In the genomic region with DNA sequence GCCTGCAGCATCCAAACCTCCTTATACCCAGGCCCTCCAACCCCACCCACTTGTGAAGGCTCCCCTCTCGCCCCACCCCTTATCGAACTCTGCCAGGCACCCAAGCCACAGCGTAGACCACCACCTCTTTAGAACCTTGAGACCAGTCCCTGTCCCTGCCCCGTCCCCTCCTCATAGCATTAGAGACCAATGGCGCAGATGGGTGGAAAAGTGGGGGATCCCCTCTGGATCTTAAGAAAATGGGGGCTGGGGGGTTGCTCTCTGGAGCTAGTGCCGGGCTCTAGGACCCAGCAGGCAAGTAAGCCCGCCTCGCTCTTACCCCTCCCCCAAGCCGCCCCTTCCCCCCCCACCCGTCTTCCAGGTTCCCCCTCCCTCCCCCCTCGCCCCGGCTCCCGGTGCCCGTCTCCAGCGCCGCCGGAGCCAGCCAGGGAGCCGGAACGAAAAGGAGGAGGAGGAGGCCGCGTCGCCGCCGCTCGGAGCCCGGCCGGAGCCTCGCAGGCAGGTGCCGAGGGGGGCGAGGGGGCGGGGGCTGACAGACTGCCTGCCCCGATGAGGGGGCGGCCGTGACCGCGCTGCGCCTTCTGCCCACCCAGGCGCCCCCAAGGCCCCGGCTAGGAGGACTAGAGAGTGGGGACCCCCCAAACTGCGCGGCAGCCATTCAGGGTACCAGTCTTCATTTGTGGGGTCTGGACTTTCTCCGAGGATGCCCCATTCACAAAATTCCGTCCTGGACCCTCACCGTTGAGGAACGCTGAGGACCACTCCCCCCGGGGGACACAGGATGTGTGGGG, we compare ENCODE assay signal across 8 cellular contexts. TPM values are rescaled to one million over a fixed set of nuclear protein-coding genes. Genes with fewer than 3 reads are reported as not detected.
DNase-seq lines count a peak whose midpoint lies in the region; ATAC-seq, FAIRE-seq and TF ChIP-seq lines count a peak whose summit lies in the region.

A gene with protein sequence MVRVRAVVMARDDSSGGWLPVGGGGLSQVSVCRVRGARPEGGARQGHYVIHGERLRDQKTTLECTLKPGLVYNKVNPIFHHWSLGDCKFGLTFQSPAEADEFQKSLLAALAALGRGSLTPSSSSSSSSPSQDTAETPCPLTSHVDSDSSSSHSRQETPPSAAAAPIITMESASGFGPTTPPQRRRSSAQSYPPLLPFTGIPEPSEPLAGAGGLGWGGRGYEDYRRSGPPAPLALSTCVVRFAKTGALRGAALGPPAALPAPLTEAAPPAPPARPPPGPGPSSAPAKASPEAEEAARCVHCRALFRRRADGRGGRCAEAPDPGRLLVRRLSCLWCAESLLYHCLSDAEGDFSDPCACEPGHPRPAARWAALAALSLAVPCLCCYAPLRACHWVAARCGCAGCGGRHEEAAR (plus strand): TSS at position 388 of the 791 bp plus-strand sequence. CDS start 1,606 bp downstream, outside the sequence.

- H4K8ac ChIP-seq in neuronal stem cell (ENCODE audit: low read depth, low read length): no peak within 1 kb of the TSS

- TF ChIP-seq CTCF in D721Med (IDR thresholded peaks at IDR 0.05; ENCODE audit: insufficient read depth, missing control alignments): peak; percentile 0
- no peak for TF ChIP-seq CTCF in activated B cell treated with CpG ODN at 0.5 μM for 24 hours (IDR thresholded peaks at IDR 0.05)
- no peak for TF ChIP-seq CTCF in foreskin fibroblast (IDR thresholded peaks at IDR 0.05; ENCODE audit: low read depth, low read length)

- H3K4me3 ChIP-seq in HUES6 (ENCODE audit: low read depth, low read length) (peak within 1 kb of the TSS; percentile 97), foreskin fibroblast (ENCODE audit: low read depth in 1 of 2, low read length in 2 of 2) (peak within 1 kb of the TSS; percentile 62 to 77), neuronal stem cell (ENCODE audit: low read length in 2 of 2) (peak within 1 kb of the TSS; percentile 82 to 91)

- H2BK12ac ChIP-seq in neuronal stem cell (ENCODE audit: low read length): no peak within 1 kb of the TSS

- peak within 1 kb of the TSS; percentile 93 for H3K4me2 ChIP-seq in neuronal stem cell (ENCODE audit: insufficient read depth, low read length, poor library complexity, severe bottlenecking)

- DNase-seq in D721Med (ENCODE audit: insufficient read length, low spot score) (peak; percentile 81), activated B cell treated with CpG ODN at 0.5 μM for 24 hours (no peak), foreskin fibroblast (peak; percentile 63 to 83), neuronal stem cell (ENCODE audit: low spot score) (no peak), NCI-H2081 treated with DMSO at 0.1 percent for 48 hours (lab: John Stamatoyannopoulos, UW) (no peak)

- H2BK120ac ChIP-seq in neuronal stem cell (ENCODE audit: low read depth, low read length): peak within 1 kb of the TSS; percentile 88

- peaks cover 25% of the 10 kb centered on the region for H3K4me1 ChIP-seq in HUES6 (ENCODE audit: control insufficient read depth, insufficient read depth, low read length)
- peaks cover 8 to 10% of the 10 kb centered on the region in 2 donors for H3K4me1 ChIP-seq in neuronal stem cell (ENCODE audit: control insufficient read depth in 2 of 2, insufficient read depth in 1 of 2, low read depth in 1 of 2, low read length in 2 of 2)

- POLR2A ChIA-PET in activated B cell treated with CpG ODN at 0.5 μM for 24 hours (lab: Charles Lee): interaction anchor here (0.6 to 3.4 kb wide), 6 partner anchors 12 to 1805 kb away, joined by 3 to 78 read pairs (median 4); a partner anchor contains a TSS

- H3K27ac ChIP-seq in HUES6 (ENCODE audit: low read depth, low read length) (peak within 1 kb of the TSS; percentile 51), neuronal stem cell (replicated peaks; ENCODE audit: low read length) (peak within 1 kb of the TSS; percentile 91)

- H2AK5ac ChIP-seq in neuronal stem cell (ENCODE audit: low read depth, low read length): peak within 1 kb of the TSS; percentile 91

- peak within 1 kb of the TSS; percentile 87 for H3K4me3 Mint-ChIP-seq in activated B cell treated with CpG ODN at 0.5 μM for 24 hours

- H2BK5ac ChIP-seq in neuronal stem cell (ENCODE audit: low read length): peak within 1 kb of the TSS; percentile 79

- H3K36me3 ChIP-seq in HUES6 (ENCODE audit: control insufficient read depth, insufficient read depth, low read length): peaks cover 21% of the 10 kb centered on the region
- peaks cover 14 to 52% of the 10 kb centered on the region in 2 donors for H3K36me3 ChIP-seq in neuronal stem cell (replicated peaks in 1 of 2; ENCODE audit: control insufficient read depth in 2 of 2, insufficient read depth in 2 of 2, low read length in 2 of 2)

- no peak within 1 kb of the TSS for H3K23ac ChIP-seq in neuronal stem cell (ENCODE audit: low read depth, low read length, poor library complexity)

- H4K91ac ChIP-seq in neuronal stem cell (ENCODE audit: low read depth, low read length, poor library complexity): no peak within 1 kb of the TSS

- peak within 1 kb of the TSS; percentile 67 for H3K14ac ChIP-seq in neuronal stem cell (ENCODE audit: low read length)

- peaks cover 27% of the 10 kb centered on the region for H3K27me3 Mint-ChIP-seq in activated B cell treated with CpG ODN at 0.5 μM for 24 hours

- H3K27me3 ChIP-seq in HUES6 (ENCODE audit: control insufficient read depth, insufficient read depth, low read length): peaks cover 12% of the 10 kb centered on the region; the same call in 1 of the 2 replicates
- no peaks in the 10 kb centered on the region for H3K27me3 ChIP-seq in neuronal stem cell (ENCODE audit: control insufficient read depth in 3 of 3, insufficient read depth in 3 of 3, low read depth in 1 of 3, low read length in 3 of 3)

- CTCF ChIA-PET in activated B cell treated with CpG ODN at 0.5 μM for 24 hours (lab: Charles Lee): interaction anchor here (1.5 to 2.8 kb wide), 3 partner anchors 14 to 52 kb away, joined by 4 to 25 read pairs (median 8); a partner anchor contains a TSS

- peaks cover 10% of the 10 kb centered on the region for H3K36me3 Mint-ChIP-seq in activated B cell treated with CpG ODN at 0.5 μM for 24 hours (ENCODE audit: low read depth)

- H2BK15ac ChIP-seq in neuronal stem cell (ENCODE audit: low read length): peak within 1 kb of the TSS; percentile 53

- H3K9ac ChIP-seq in HUES6 (ENCODE audit: low read length): peak within 1 kb of the TSS; percentile 81
- H3K9ac ChIP-seq in neuronal stem cell (ENCODE audit: low read depth, low read length, poor library complexity): peak within 1 kb of the TSS; percentile 96

- H3K4me1 Mint-ChIP-seq in activated B cell treated with CpG ODN at 0.5 μM for 24 hours: peaks cover 25% of the 10 kb centered on the region

- H3K27ac Mint-ChIP-seq in activated B cell treated with CpG ODN at 0.5 μM for 24 hours: peak within 1 kb of the TSS; percentile 42

- no peaks in the 10 kb centered on the region for H3K9me3 Mint-ChIP-seq in activated B cell treated with CpG ODN at 0.5 μM for 24 hours

- H2AFZ ChIP-seq in neuronal stem cell (ENCODE audit: low read length): peak within 1 kb of the TSS; percentile 95

- ATAC-seq in activated B cell treated with CpG ODN at 0.5 μM for 24 hours (ENCODE audit: low read depth) (peak; percentile 54), HG02763 (IDR thresholded peaks at IDR 0.05; ENCODE audit: unreplicated experiment) (no peak), GM18861 (IDR thresholded peaks at IDR 0.05; ENCODE audit: unreplicated experiment) (no peak)

- intact Hi-C loops in activated B cell treated with CpG ODN at 0.5 μM for 24 hours (cut with micrococcal nuclease): loop anchor here (1.0 kb wide), 2 partner anchors 14 to 52 kb away; a partner anchor contains a TSS

- peak within 1 kb of the TSS; percentile 98 for H3K18ac ChIP-seq in neuronal stem cell (ENCODE audit: low read length)

- H3K9me3 ChIP-seq in HUES6 (ENCODE audit: control insufficient read depth, insufficient read depth, low read depth, low read length): no peaks in the 10 kb centered on the region
- no peaks in the 10 kb centered on the region for H3K9me3 ChIP-seq in neuronal stem cell (replicated peaks in 1 of 2; ENCODE audit: control insufficient read depth in 2 of 2, insufficient read depth in 1 of 2, low read depth in 1 of 2, low read length in 2 of 2)

- WGBS in neuronal stem cell (ENCODE audit: extremely low coverage in 2 of 2, insufficient read length in 2 of 2, insufficient replicate concordance in 1 of 2), 2 donors: no CpG with 5 or more reads among the region's 46 CpGs

- H3K4ac ChIP-seq in neuronal stem cell (ENCODE audit: low read length): no peak within 1 kb of the TSS

- no peak for FAIRE-seq in D721Med (lab: Jason Lieb, UNC)

- H3K79me1 ChIP-seq in neuronal stem cell (ENCODE audit: low read depth, low read length): peaks cover 5% of the 10 kb centered on the region

RNA-seq across cellular contexts. Expression of the gene that starts here (rescaled TPM):
- total RNA-seq in activated B cell treated with CpG ODN at 0.5 μM for 24 hours: 0.44 and 2.4 TPM in 2 replicates
- 10.3 TPM for polyA plus RNA-seq in neuronal stem cell (2013, experiment 1 of 2)
- polyA plus RNA-seq in neuronal stem cell (2013, experiment 2 of 2): 10.5 TPM

Comparison
In these comparisons a context has a peak if more than half of its experiments do, and no peak if none do; other contexts are left out.
1. DNase-seq: peak in D721Med (single experiment) and foreskin fibroblast (2 of 2); none in activated B cell treated with CpG ODN at 0.5 μM for 24 hours (single experiment), neuronal stem cell (single experiment) and NCI-H2081 treated with DMSO at 0.1 percent for 48 hours (single experiment).
2. Peak in every context shown above with its lines, with median percentiles within 50 percentile points of each other: H3K4me3 ChIP-seq.